Comparison of ENCODE assay signal across 30 cellular contexts in genomic region chr1:53909946-53910345, GRCh38. TPM values are rescaled to one million over a fixed set of nuclear protein-coding genes. Genes with fewer than 3 reads are reported as not detected.
A peak's percentile ranks its signal among the peaks of the same experiment; 100 is the strongest.
DNase-seq lines count a peak whose midpoint lies in the region; ATAC-seq and TF ChIP-seq lines count a peak whose summit lies in the region.
"Had no signal": no experiment of that assay in that cellular context is flagged by ENCODE, and none has a peak within 500 bp of the region (broad histone marks: within the 10 kb centered on the region; RNA-seq: fewer than 3 reads in every experiment).

No MANE protein-coding gene starts in this region.

- H3K9me3 ChIP-seq in body of pancreas, result no peaks in the 10 kb centered on the region
- no peaks in the 10 kb centered on the region for H3K9me3 ChIP-seq in left lung
- H3K9me3 ChIP-seq in gastroesophageal sphincter, result no peaks in the 10 kb centered on the region
- H3K9me3 ChIP-seq: ascending aorta, BLaER1, vagina had no signal

- DNase-seq in GM03348 (ENCODE audit: low spot score) (peak; percentile 13), body of pancreas (no peak), left lung (no peak), posterior vena cava (ENCODE audit: low spot score) (peak; percentile 24), HUDEP-2 (lab: John Stamatoyannopoulos, UW; ENCODE audit: unreplicated experiment in 76 of 76) (no peak), NCI-H2171 treated with DMSO at 0.1 percent for 48 hours (lab: John Stamatoyannopoulos, UW) (no peak)
- no peak for DNase-seq in stimulated activated naive CD4-positive, alpha-beta T cell (lab: John Stamatoyannopoulos, UW)
- DNase-seq: activated CD4-positive, alpha-beta T cell treated with anti-CD3 and anti-CD28 coated beads, Interleukin-2, amount 50 U/mL, for 1 hour; activated naive CD4-positive, alpha-beta T cell treated with anti-CD3 and anti-CD28 coated beads, Interleukin-2, amount 50 U/mL, for 16 hours; foreskin melanocyte; hippocampal formation; immature natural killer cell; left ventricle myocardium superior; NCI-H1417; NCI-H2081; NCI-H345; NCI-H82; substantia nigra; WERI-Rb-1 had no signal

- TF ChIP-seq POLR2A in body of pancreas (IDR thresholded peaks at IDR 0.05) (no peak), gastroesophageal sphincter (IDR thresholded peaks at IDR 0.05) (no peak)

- no peak overlapping the region for H3K4me3 ChIP-seq in body of pancreas
- no peak overlapping the region for H3K4me3 ChIP-seq in left lung
- H3K4me3 ChIP-seq in gastroesophageal sphincter, result no peak overlapping the region
- H3K4me3 ChIP-seq: ascending aorta, BLaER1, vagina had no signal

- TF ChIP-seq EP300 in gastroesophageal sphincter (IDR thresholded peaks at IDR 0.05), result no peak

- H3K27me3 ChIP-seq in body of pancreas (no peaks in the 10 kb centered on the region), left lung (no peaks in the 10 kb centered on the region), gastroesophageal sphincter (no peaks in the 10 kb centered on the region)
- H3K27me3 ChIP-seq: ascending aorta, BLaER1, vagina had no signal

- TF ChIP-seq CTCF in body of pancreas (IDR thresholded peaks at IDR 0.05), result no peak
- TF ChIP-seq CTCF in left lung (IDR thresholded peaks at IDR 0.05), result no peak
- no peak for TF ChIP-seq CTCF in gastroesophageal sphincter (IDR thresholded peaks at IDR 0.05)

- H3K27ac ChIP-seq in body of pancreas, result peak overlapping the region in 1 of 4 donors; percentile 38
- no peak overlapping the region for H3K27ac ChIP-seq in left lung
- H3K27ac ChIP-seq in gastroesophageal sphincter, result no peak overlapping the region
- H3K27ac ChIP-seq: ascending aorta, BLaER1, vagina, WERI-Rb-1 had no signal

- ATAC-seq in body of pancreas (peak; percentile 45), left lung (peak; percentile 63), gastroesophageal sphincter (no peak)
- ATAC-seq: HCT116, left ventricle myocardium superior, Right ventricle myocardium inferior had no signal

- WGBS in body of pancreas, 2 donors, result 56 to 72% methylated on average over 3 of the region's 3 CpGs
- 58 to 92% methylated on average over 1 to 2 of the region's 3 CpGs for WGBS in gastroesophageal sphincter (ENCODE audit: low coverage in 1 of 2), 2 donors

- intact Hi-C loops in body of pancreas (cut with DNase I) (no loop called here), left lung (cut with DNase I) (no loop called here), posterior vena cava (cut with DNase I) (no loop called here)

- H3K36me3 ChIP-seq in body of pancreas (replicated peaks in 1 of 2; ENCODE audit: insufficient read depth in 1 of 2, low read depth in 2 of 2) (no peaks in the 10 kb centered on the region), left lung (peaks cover 0 to 10% of the 10 kb centered on the region in 2 donors), gastroesophageal sphincter (peaks cover 0 to 57% of the 10 kb centered on the region in 2 donors)
- H3K36me3 ChIP-seq: WERI-Rb-1 had no signal

- H3K4me1 ChIP-seq in body of pancreas, result peaks cover 8% of the 10 kb centered on the region
- no peaks in the 10 kb centered on the region for H3K4me1 ChIP-seq in left lung
- H3K4me1 ChIP-seq in gastroesophageal sphincter, result no peaks in the 10 kb centered on the region
- H3K4me1 ChIP-seq: ascending aorta, BLaER1, vagina had no signal

RNA-seq across cellular contexts. Expression of gene DIO1, which starts 16.0 kb away (rescaled TPM):
- total RNA-seq in body of pancreas (not detected), left lung (1 to 10 TPM in 1 of 2 donors, not detected in 1; 1.2 TPM), posterior vena cava (not detected), gastroesophageal sphincter (not detected)
- total RNA-seq: activated T-helper 1 cell treated with anti-CD3 and anti-CD28 coated beads, Interleukin-12 subunit alpha, Interleukin-12 subunit beta, Interleukin-2, Interleukin-4 antibody, amounts not matched to agents 30 ng/mL and 10 ng/mL and 1 ng/mL, durations not matched to agents 14 hours and 24 hours and 36 hours; ascending aorta; Daoy; endothelial cell of umbilical vein; left ventricle myocardium superior; M059J; pulmonary artery endothelial cell; Right ventricle myocardium inferior; vagina had no signal

RNA-seq across cellular contexts. Expression of gene YIPF1, which starts 20.3 kb away (rescaled TPM):
- total RNA-seq in body of pancreas, result 10 to 100 TPM; 16.1 to 21.1 TPM
- total RNA-seq in left lung, result 10 to 100 TPM; 27.1 to 27.7 TPM
- 10 to 100 TPM; 13.8 to 15.1 TPM for total RNA-seq in posterior vena cava
- total RNA-seq in gastroesophageal sphincter, result 10 to 100 TPM; 14.1 to 27.1 (median 17.6) TPM

RNA-seq across cellular contexts. Expression of gene IFT25, which starts 35.6 kb away (rescaled TPM):
- total RNA-seq in body of pancreas (10 to 100 TPM in 1 of 2 donors, 1 to 10 TPM in 1; 6.6 to 17.6 TPM), left lung (10 to 100 TPM; 22.3 to 26.1 TPM), posterior vena cava (10 to 100 TPM; 22.5 to 23.7 TPM), gastroesophageal sphincter (10 to 100 TPM; 17.7 to 27.1 (median 21.3) TPM)
- total RNA-seq: ascending aorta had no signal

RNA-seq across cellular contexts. Expression of gene LRRC42, which starts 36.2 kb away (rescaled TPM):
- total RNA-seq in body of pancreas (10 to 100 TPM in 1 of 2 donors, 1 to 10 TPM in 1; 2.3 to 17.1 TPM), left lung (10 to 100 TPM; 18.0 to 21.9 TPM), posterior vena cava (10 to 100 TPM; 14.2 to 17.9 TPM), gastroesophageal sphincter (10 to 100 TPM; 19.6 to 31.4 (median 23.9) TPM)

Comparison
In these comparisons a context has a peak if more than half of its experiments do, and no peak if none do; other contexts are left out.
1. DNase-seq: peak in GM03348 (single experiment) and posterior vena cava (single experiment); none in body of pancreas (0 of 4), left lung (0 of 2), stimulated activated naive CD4-positive, alpha-beta T cell (0 of 6), HUDEP-2 (0 of 76) and NCI-H2171 treated with DMSO at 0.1 percent for 48 hours (single experiment).